Comparison of ENCODE assay signal across 8 cellular contexts in the genomic region with DNA sequence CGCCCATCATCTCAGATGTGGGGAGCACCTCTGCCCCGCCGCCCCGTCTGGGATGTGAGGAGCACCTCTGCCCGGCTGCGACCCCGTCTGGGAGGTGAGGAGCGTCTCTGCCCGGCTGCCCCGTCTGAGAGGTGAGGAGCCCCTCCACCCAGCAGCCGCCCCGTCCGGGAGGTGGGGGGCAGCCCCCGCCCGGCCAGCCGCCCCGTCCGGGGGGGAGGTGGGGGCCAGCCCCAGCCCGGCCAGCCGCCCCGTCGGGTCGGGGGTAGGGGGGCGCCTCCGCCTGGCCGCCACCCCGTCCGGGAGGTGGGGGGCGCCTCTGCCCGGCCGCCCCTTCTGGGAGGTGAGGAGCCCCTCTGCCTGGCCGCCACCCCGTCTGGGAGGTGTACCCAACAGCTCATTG. TPM values are rescaled to one million over a fixed set of nuclear protein-coding genes. Genes with fewer than 3 reads are reported as not detected.
DNase-seq lines count a peak whose midpoint lies in the region; ATAC-seq and TF ChIP-seq lines count a peak whose summit lies in the region.
"Not testable (repeated sequence)": the region's sequence is repeated elsewhere in the genome, so short reads cannot be mapped to it uniquely, and the experiment has no call there.

No MANE protein-coding gene starts in this region.

- peaks cover 26% of the 10 kb centered on the region for H3K36me3 ChIP-seq in CD4-positive, CD25-positive, alpha-beta regulatory T cell (ENCODE audit: control insufficient read depth, insufficient read depth, low read length)
- H3K36me3 ChIP-seq in SK-N-MC (ENCODE audit: insufficient read depth, low read length), result peaks cover 30% of the 10 kb centered on the region

- peak overlapping the region in 3 of 4 donors; percentile 83 to 97 (median 93) for H3K4me3 Mint-ChIP-seq in CD4-positive, CD25-positive, alpha-beta regulatory T cell
- peak overlapping the region; percentile 97 for H3K4me3 Mint-ChIP-seq in HFFc6
- peak overlapping the region; percentile 96 for H3K4me3 Mint-ChIP-seq in activated T-cell treated with anti-CD3 and anti-CD28 coated beads, Interleukin-2, amount 50 U/mL, for 24 hours
- H3K4me3 Mint-ChIP-seq in brain, result peak overlapping the region; percentile 84 to 97 (median 94)
- peak overlapping the region; percentile 90 for H3K4me3 Mint-ChIP-seq in natural killer cell
- peak overlapping the region; percentile 88 to 89 for H3K4me3 Mint-ChIP-seq in stimulated activated naive CD8-positive, alpha-beta T cell treated with anti-CD3 and anti-CD28 coated beads, Interleukin-15, amount 100 ng/mL, for 72 hours

- H3K36me3 Mint-ChIP-seq in CD4-positive, CD25-positive, alpha-beta regulatory T cell, result peaks cover 27% of the 10 kb centered on the region
- H3K36me3 Mint-ChIP-seq in HFFc6 (ENCODE audit: low read depth) (peaks cover 30% of the 10 kb centered on the region), brain (peaks cover 64% of the 10 kb centered on the region)
- peaks cover 74% of the 10 kb centered on the region for H3K36me3 Mint-ChIP-seq in activated T-cell treated with anti-CD3 and anti-CD28 coated beads, Interleukin-2, amount 50 U/mL, for 24 hours (ENCODE audit: low read depth)
- H3K36me3 Mint-ChIP-seq in natural killer cell, result not testable (repeated sequence)

- H3K4me1 ChIP-seq in CD4-positive, CD25-positive, alpha-beta regulatory T cell (ENCODE audit: control insufficient read depth, insufficient read depth, low read length, poor library complexity, severe bottlenecking), result peaks cover 11% of the 10 kb centered on the region

- not testable (repeated sequence) for H3K27ac ChIP-seq in CD4-positive, CD25-positive, alpha-beta regulatory T cell (ENCODE audit: insufficient read depth, low read length, poor library complexity, severe bottlenecking); SK-N-MC

- peaks cover 16 to 50% (median 22%) of the 10 kb centered on the region in 4 donors for H3K4me1 Mint-ChIP-seq in CD4-positive, CD25-positive, alpha-beta regulatory T cell
- H3K4me1 Mint-ChIP-seq in HFFc6 (ENCODE audit: low read depth), result peaks cover 28% of the 10 kb centered on the region
- peaks cover 31% of the 10 kb centered on the region for H3K4me1 Mint-ChIP-seq in activated T-cell treated with anti-CD3 and anti-CD28 coated beads, Interleukin-2, amount 50 U/mL, for 24 hours (ENCODE audit: low read depth)
- H3K4me1 Mint-ChIP-seq in brain, result peaks cover 19% of the 10 kb centered on the region
- peaks cover 14 to 23% of the 10 kb centered on the region in 2 donors for H3K4me1 Mint-ChIP-seq in natural killer cell
- H3K4me1 Mint-ChIP-seq in stimulated activated naive CD8-positive, alpha-beta T cell treated with anti-CD3 and anti-CD28 coated beads, Interleukin-15, amount 100 ng/mL, for 72 hours, result peaks cover 12% of the 10 kb centered on the region

- H3K27me3 Mint-ChIP-seq in CD4-positive, CD25-positive, alpha-beta regulatory T cell; HFFc6 (ENCODE audit: insufficient read depth); activated T-cell treated with anti-CD3 and anti-CD28 coated beads, Interleukin-2, amount 50 U/mL, for 24 hours; brain; natural killer cell (ENCODE audit: low read depth in 2 of 2); stimulated activated naive CD8-positive, alpha-beta T cell treated with anti-CD3 and anti-CD28 coated beads, Interleukin-15, amount 100 ng/mL, for 72 hours: not testable (repeated sequence)

- ATAC-seq in CD4-positive, CD25-positive, alpha-beta regulatory T cell (ENCODE audit: low read depth in 2 of 2); natural killer cell; stimulated activated naive CD8-positive, alpha-beta T cell treated with anti-CD3 and anti-CD28 coated beads, Interleukin-15, amount 100 ng/mL, for 72 hours: not testable (repeated sequence)

- H3K9ac ChIP-seq in SK-N-MC (ENCODE audit: insufficient read length), result not testable (repeated sequence)

- H3K27ac Mint-ChIP-seq in CD4-positive, CD25-positive, alpha-beta regulatory T cell, result peak overlapping the region in 2 of 3 donors; percentile 89 to 99
- H3K27ac Mint-ChIP-seq in HFFc6, result peak overlapping the region; percentile 82; the same call in 1 of the 2 replicates
- H3K27ac Mint-ChIP-seq in activated T-cell treated with anti-CD3 and anti-CD28 coated beads, Interleukin-2, amount 50 U/mL, for 24 hours, result peak overlapping the region; percentile 98
- H3K27ac Mint-ChIP-seq in brain, result peak overlapping the region in 4 of 5 experiments; percentile 93 to 97 (median 96)
- peak overlapping the region in 1 of 2 donors; percentile 96 for H3K27ac Mint-ChIP-seq in natural killer cell
- H3K27ac Mint-ChIP-seq in stimulated activated naive CD8-positive, alpha-beta T cell treated with anti-CD3 and anti-CD28 coated beads, Interleukin-15, amount 100 ng/mL, for 72 hours, result peak overlapping the region; percentile 97 to 98

- intact Hi-C loops in natural killer cell (cut with micrococcal nuclease), result not testable (repeated sequence)

- not testable (repeated sequence) for H3K9me3 ChIP-seq in CD4-positive, CD25-positive, alpha-beta regulatory T cell (ENCODE audit: control insufficient read depth in 2 of 2, low read length in 2 of 2); SK-N-MC (ENCODE audit: low read depth, low read length)

- TF ChIP-seq CTCF in HFFc6 (IDR thresholded peaks at IDR 0.05); brain (conservative IDR thresholded peaks at IDR 0.05); fibroblast of villous mesenchyme (IDR thresholded peaks at IDR 0.05; ENCODE audit: insufficient read depth, low read depth, low read length); natural killer cell (IDR thresholded peaks at IDR 0.05): not testable (repeated sequence)

- DNase-seq in CD4-positive, CD25-positive, alpha-beta regulatory T cell; HFFc6; SK-N-MC (ENCODE audit: low read depth, low spot score); activated T-cell treated with anti-CD3 and anti-CD28 coated beads, Interleukin-2, amount 50 U/mL, for 24 hours; fibroblast of villous mesenchyme (ENCODE audit: low read depth); natural killer cell; stimulated activated naive CD8-positive, alpha-beta T cell treated with anti-CD3 and anti-CD28 coated beads, Interleukin-15, amount 100 ng/mL, for 72 hours: not testable (repeated sequence)

- H3K9me3 Mint-ChIP-seq in CD4-positive, CD25-positive, alpha-beta regulatory T cell; HFFc6; activated T-cell treated with anti-CD3 and anti-CD28 coated beads, Interleukin-2, amount 50 U/mL, for 24 hours; brain; natural killer cell; stimulated activated naive CD8-positive, alpha-beta T cell treated with anti-CD3 and anti-CD28 coated beads, Interleukin-15, amount 100 ng/mL, for 72 hours: not testable (repeated sequence)

- H3K27me3 ChIP-seq in CD4-positive, CD25-positive, alpha-beta regulatory T cell (ENCODE audit: control insufficient read depth, insufficient read depth, low read length), result not testable (repeated sequence)

- not testable (repeated sequence) for H3K4me3 ChIP-seq in CD4-positive, CD25-positive, alpha-beta regulatory T cell (ENCODE audit: low read depth, low read length)
- H3K4me3 ChIP-seq in SK-N-MC (peak overlapping the region; percentile 98; the same call in 1 of the 2 replicates), fibroblast of villous mesenchyme (ENCODE audit: low read depth, low read length) (peak overlapping the region; percentile 83)

RNA-seq across cellular contexts. Expression of a gene that starts 1.2 kb away (rescaled TPM):
- total RNA-seq in CD4-positive, CD25-positive, alpha-beta regulatory T cell, result 54.0 TPM
- polyA plus RNA-seq in CD4-positive, CD25-positive, alpha-beta regulatory T cell, result 10 to 100 TPM; 27.8 to 33.7 (median 30.7) TPM
- 10 to 100 TPM; 50.9 to 55.4 (median 53.0) TPM for total RNA-seq in HFFc6 (2021; fragmentation: NEBNext Ultra II Directional; extraction: Animal tissue kit (Norgen Biotek cat#: 25700))
- 30.5 TPM for polyA plus RNA-seq in brain (ENCODE audit: insufficient read depth, low read depth, low replicate concordance)
- total RNA-seq in fibroblast of villous mesenchyme, result 37.6 and 50.6 TPM in 2 replicates
- total RNA-seq in natural killer cell, result 10 to 100 TPM; 42.4 to 62.5 (median 52.6) TPM

RNA-seq across cellular contexts. Expression of a gene that starts 28.6 kb away (rescaled TPM):
- 26.9 TPM for total RNA-seq in CD4-positive, CD25-positive, alpha-beta regulatory T cell
- polyA plus RNA-seq in CD4-positive, CD25-positive, alpha-beta regulatory T cell, result 10 to 100 TPM; 48.5 to 61.9 (median 54.5) TPM
- 10 to 100 TPM; 51.5 to 77.5 (median 70.4) TPM for total RNA-seq in HFFc6 (2021; fragmentation: NEBNext Ultra II Directional; extraction: Animal tissue kit (Norgen Biotek cat#: 25700))
- polyA plus RNA-seq in brain (ENCODE audit: insufficient read depth, low read depth, low replicate concordance), result 131 TPM
- 66.4 and 77.7 TPM in 2 replicates for total RNA-seq in fibroblast of villous mesenchyme
- total RNA-seq in natural killer cell, result 10 to 100 TPM; 22.4 to 25.3 (median 24.8) TPM

RNA-seq across cellular contexts. Expression of a gene that starts 51.1 kb away (rescaled TPM):
- 31.6 TPM for total RNA-seq in CD4-positive, CD25-positive, alpha-beta regulatory T cell
- polyA plus RNA-seq in CD4-positive, CD25-positive, alpha-beta regulatory T cell, result 10 to 100 TPM; 16.4 to 20.0 (median 18.5) TPM
- 100 to 1,000 TPM; 161 to 184 (median 176) TPM for total RNA-seq in HFFc6 (2021; fragmentation: NEBNext Ultra II Directional; extraction: Animal tissue kit (Norgen Biotek cat#: 25700))
- 14.5 TPM for polyA plus RNA-seq in brain (ENCODE audit: insufficient read depth, low read depth, low replicate concordance)
- total RNA-seq in fibroblast of villous mesenchyme (153 and 240 TPM in 2 replicates), natural killer cell (10 to 100 TPM; 32.4 to 43.8 (median 39.6) TPM)
